8 cellular contexts compared by ENCODE assay signal in the genomic region with DNA sequence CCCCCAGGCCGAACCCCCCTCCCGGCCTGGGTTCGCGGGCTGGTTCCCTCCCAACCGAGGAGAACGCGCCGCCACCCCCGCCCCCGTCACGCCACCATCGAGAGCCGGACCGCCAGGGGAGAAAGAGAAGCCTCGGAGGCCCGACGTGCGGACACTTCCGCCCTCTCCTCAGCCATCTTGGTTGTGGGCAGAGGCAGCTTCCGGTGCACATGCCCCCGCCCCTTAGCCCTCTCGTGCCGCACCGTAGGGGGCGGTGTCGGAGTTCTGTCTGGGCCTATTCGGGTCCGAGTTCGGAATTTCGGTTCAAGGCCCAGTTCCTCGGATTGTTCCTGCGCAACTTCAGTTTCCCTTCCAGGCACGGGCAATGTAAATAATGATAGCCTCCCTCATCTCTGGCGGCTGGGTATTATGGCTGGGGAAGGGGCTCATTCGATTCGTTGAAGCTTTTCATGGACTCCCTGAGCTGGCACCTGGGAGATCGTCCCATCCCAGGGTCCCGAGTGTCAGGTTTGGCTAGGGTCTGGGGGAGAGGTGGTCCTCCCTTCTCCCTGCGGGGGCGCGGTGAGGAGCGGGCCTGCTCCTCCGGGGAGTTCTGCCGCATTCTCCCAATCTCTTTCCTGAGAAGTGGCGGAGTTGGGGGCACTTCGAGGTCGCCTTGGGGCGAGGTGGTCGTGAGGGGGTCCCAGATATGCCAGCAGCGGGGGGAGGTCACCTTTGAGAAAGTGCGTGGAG. TPM values are rescaled to one million over a fixed set of nuclear protein-coding genes. Genes with fewer than 3 reads are reported as not detected.
A peak's percentile ranks its signal among the peaks of the same experiment; 100 is the strongest.
DNase-seq lines count a peak whose midpoint lies in the region; TF ChIP-seq lines count a peak whose summit lies in the region.

TSS of gene IER2 (plus strand) at position 225 of the 732 bp plus-strand sequence. CDS start 2,776 bp downstream, outside the sequence.
A gene with protein sequence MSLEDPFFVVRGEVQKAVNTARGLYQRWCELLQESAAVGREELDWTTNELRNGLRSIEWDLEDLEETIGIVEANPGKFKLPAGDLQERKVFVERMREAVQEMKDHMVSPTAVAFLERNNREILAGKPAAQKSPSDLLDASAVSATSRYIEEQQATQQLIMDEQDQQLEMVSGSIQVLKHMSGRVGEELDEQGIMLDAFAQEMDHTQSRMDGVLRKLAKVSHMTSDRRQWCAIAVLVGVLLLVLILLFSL (minus strand): TSS at position 189 of the 732 bp plus-strand sequence. CDS start 202 bp downstream, outside the sequence.

- H3F3A ChIP-seq in SU-DHL-6 (ENCODE audit: insufficient read depth) = peaks cover 13% of the 10 kb centered on the region

- H4K20me1 ChIP-seq in SU-DHL-6 (ENCODE audit: low read depth, low read length) = no peaks in the 10 kb centered on the region; the same call in 1 of the 2 replicates

- no peaks in the 10 kb centered on the region for H3K27me3 Mint-ChIP-seq in activated naive CD8-positive, alpha-beta T cell
- peaks cover 30% of the 10 kb centered on the region for H3K27me3 Mint-ChIP-seq in glutamatergic neuron (ENCODE audit: unreplicated experiment)

- no peaks in the 10 kb centered on the region for H3K9me3 Mint-ChIP-seq in activated naive CD8-positive, alpha-beta T cell (ENCODE audit: low read depth)
- H3K9me3 Mint-ChIP-seq in glutamatergic neuron (ENCODE audit: unreplicated experiment) = peaks cover 31% of the 10 kb centered on the region

- intact Hi-C loops in ovary (cut with DNase I) = loop anchor here in 1 of 4 donors (5.0 kb wide), 1 partner anchor 53 kb away; no protein-coding TSS in a partner anchor

- WGBS in ovary, 3 donors = 0 to 1% (median 0%) methylated on average over 51 of the region's 51 CpGs
- WGBS in thymus = under 1% methylated on average over 51 of the region's 51 CpGs

- peak; percentile 7 for TF ChIP-seq EP300 in ovary (IDR thresholded peaks at IDR 0.05)

- peak; percentile 93 for TF ChIP-seq POLR2A in ovary (IDR thresholded peaks at IDR 0.05)

- H3K36me3 ChIP-seq in SU-DHL-6 (ENCODE audit: low read length) (no peaks in the 10 kb centered on the region; the same call in 1 of the 2 replicates), ovary (no peaks in the 10 kb centered on the region), thymus (ENCODE audit: control insufficient read depth, insufficient read depth) (no peaks in the 10 kb centered on the region)

- no peaks in the 10 kb centered on the region for H3K9me3 ChIP-seq in SU-DHL-6 (ENCODE audit: insufficient read depth, low read length)
- H3K9me3 ChIP-seq in ovary = no peaks in the 10 kb centered on the region
- H3K9me3 ChIP-seq in thymus (ENCODE audit: control insufficient read depth) = no peaks in the 10 kb centered on the region

- H3K4me1 ChIP-seq in ovary (ENCODE audit: insufficient read depth) = peaks cover 9% of the 10 kb centered on the region
- peaks cover 8% of the 10 kb centered on the region for H3K4me1 ChIP-seq in thymus (ENCODE audit: control insufficient read depth, insufficient read depth, low read length)

- H3K36me3 Mint-ChIP-seq in activated naive CD8-positive, alpha-beta T cell = peaks cover 10% of the 10 kb centered on the region
- no peaks in the 10 kb centered on the region for H3K36me3 Mint-ChIP-seq in glutamatergic neuron (ENCODE audit: unreplicated experiment)

- peaks cover 16% of the 10 kb centered on the region for H3K4me1 Mint-ChIP-seq in activated naive CD8-positive, alpha-beta T cell (ENCODE audit: low read depth)
- H3K4me1 Mint-ChIP-seq in glutamatergic neuron (ENCODE audit: low read depth, unreplicated experiment) = peaks cover 4% of the 10 kb centered on the region

- peak within 1 kb of the TSS; percentile 94 for H3K27ac Mint-ChIP-seq in activated naive CD8-positive, alpha-beta T cell
- peak within 1 kb of the TSS; percentile 92 for H3K27ac Mint-ChIP-seq in glutamatergic neuron (ENCODE audit: unreplicated experiment)

- peak within 1 kb of the TSS; percentile 98 for H3K4me3 Mint-ChIP-seq in activated naive CD8-positive, alpha-beta T cell
- peak within 1 kb of the TSS; percentile 97 for H3K4me3 Mint-ChIP-seq in glutamatergic neuron (ENCODE audit: unreplicated experiment)

- peak within 1 kb of the TSS; percentile 69 for H3K4me3 ChIP-seq in HFF-Myc (replicated peaks; ENCODE audit: low read depth, low read length)
- peak within 1 kb of the TSS; percentile 75 for H3K4me3 ChIP-seq in SU-DHL-6 (ENCODE audit: insufficient read depth, low read length, poor library complexity, severe bottlenecking)
- peak within 1 kb of the TSS; percentile 87 for H3K4me3 ChIP-seq in ovary
- peak within 1 kb of the TSS; percentile 87 for H3K4me3 ChIP-seq in thymus (ENCODE audit: low read length)

- peaks cover 19% of the 10 kb centered on the region for H3K79me2 ChIP-seq in SU-DHL-6 (ENCODE audit: insufficient read depth, low read length)

- peak within 1 kb of the TSS; percentile 97 for H3K4me2 ChIP-seq in SU-DHL-6 (ENCODE audit: low read depth, low read length, poor library complexity, severe bottlenecking)

- TF ChIP-seq CTCF in HFF-Myc (IDR thresholded peaks at IDR 0.05; ENCODE audit: low read depth, low read length, missing control alignments) = peak; percentile 58
- peak; percentile 22 for TF ChIP-seq CTCF in SU-DHL-6 (IDR thresholded peaks at IDR 0.05; ENCODE audit: insufficient read depth, low read length, poor library complexity, severe bottlenecking)
- TF ChIP-seq CTCF in glutamatergic neuron (IDR thresholded peaks at IDR 0.05; ENCODE audit: partially characterized antibody, unreplicated experiment) = peak; percentile 52
- peak; percentile 62 to 73 (median 72) for TF ChIP-seq CTCF in ovary (IDR thresholded peaks at IDR 0.05)

- H3K27me3 ChIP-seq in SU-DHL-6 (ENCODE audit: low read length) (no peaks in the 10 kb centered on the region), ovary (no peaks in the 10 kb centered on the region), thymus (ENCODE audit: control insufficient read depth, insufficient read depth) (no peaks in the 10 kb centered on the region)

- DNase-seq in GDM1 (lab: John Stamatoyannopoulos, UW) (peak; percentile 88), HFF-Myc (ENCODE audit: extremely low read depth, low read depth) (no peak), NCI-H1105 treated with DMSO at 0.1 percent for 48 hours (lab: John Stamatoyannopoulos, UW) (peak; percentile 90), glutamatergic neuron (peak; percentile 89), ovary (peak; percentile 96 to 97 (median 97))

- H3K9ac ChIP-seq in SU-DHL-6 (ENCODE audit: low read length) = peak within 1 kb of the TSS; percentile 91

- no peaks in the 10 kb centered on the region for H3K9me2 ChIP-seq in SU-DHL-6 (replicated peaks; ENCODE audit: insufficient read depth, low read length)

- peak within 1 kb of the TSS; percentile 90 for H3K27ac ChIP-seq in SU-DHL-6 (ENCODE audit: low read depth, low read length)
- H3K27ac ChIP-seq in ovary = peak within 1 kb of the TSS; percentile 94 to 96
- peak within 1 kb of the TSS; percentile 91 for H3K27ac ChIP-seq in thymus (ENCODE audit: low read depth)

- peak within 1 kb of the TSS; percentile 64 for H2AFZ ChIP-seq in SU-DHL-6 (ENCODE audit: low read depth, low read length, severe bottlenecking)

RNA-seq across cellular contexts. Expression of gene IER2, which starts in this region (rescaled TPM):
- total RNA-seq in glutamatergic neuron (ENCODE audit: unreplicated experiment) (109 TPM), ovary (100 to 1,000 TPM in 3 of 7 donors, 10 to 100 TPM in 4; 55.3 to 301 (median 82.8) TPM)
- polyA plus RNA-seq in ovary (10 to 100 TPM; 47.4 to 64.4 TPM), thymus (92.7 TPM)

RNA-seq across cellular contexts. Expression of the second gene that starts in this region (rescaled TPM):
- total RNA-seq in glutamatergic neuron (ENCODE audit: unreplicated experiment) (17.2 TPM), ovary (10 to 100 TPM; 36.5 to 54.8 (median 43.0) TPM)
- polyA plus RNA-seq in ovary (10 to 100 TPM; 15.3 to 57.8 TPM), thymus (101 TPM)

Comparison
In these comparisons a context has a peak if more than half of its experiments do, and no peak if none do; other contexts are left out.
1. CTCF ChIP-seq: peak in every context shown above with its lines; median percentile 72 in ovary; 58 in HFF-Myc; 52 in glutamatergic neuron; 22 in SU-DHL-6.